ENCODE assay signal across 32 cellular contexts in the genomic region with DNA sequence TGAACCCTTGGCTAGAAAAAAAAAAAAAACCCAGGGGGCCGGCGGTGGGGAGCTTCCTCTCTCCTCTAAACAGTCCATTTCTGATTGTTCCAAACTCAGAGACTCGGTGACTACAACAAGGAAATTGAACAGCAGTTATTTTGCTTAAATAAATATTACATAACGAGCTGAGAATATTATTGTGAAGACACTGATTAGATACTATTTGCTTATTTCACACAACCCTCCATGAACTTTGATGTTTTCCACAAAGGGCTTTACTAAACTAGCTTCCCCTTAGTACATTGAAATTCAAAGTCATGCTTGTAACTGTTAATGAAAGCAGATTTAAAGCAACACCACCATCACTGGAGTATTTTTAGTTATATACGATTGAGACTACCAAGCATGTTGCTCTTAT. TPM values are rescaled to one million over a fixed set of nuclear protein-coding genes. Genes with fewer than 3 reads are reported as not detected.
"Had no signal": no experiment of that assay in that cellular context is flagged by ENCODE, and none has a peak within 500 bp of the region (broad histone marks: within the 10 kb centered on the region; RNA-seq: fewer than 3 reads in every experiment).

A gene (plus strand): TSS at position 279 of the 400 bp plus-strand sequence. CDS start 109 bp downstream, at position 388.

- H3K4me1 Mint-ChIP-seq: activated CD4-positive, alpha-beta T cell treated with anti-CD3 and anti-CD28 coated beads, Interleukin-2, amount 10 ng/mL, durations not matched to agents 24 days and 14 days; activated CD8-positive, alpha-beta memory T cell treated with anti-CD3 and anti-CD28 coated beads, Interleukin-2, amount 10 ng/mL, durations not matched to agents 7 days and 5 days; activated naive CD4-positive, alpha-beta T cell treated with anti-CD3 and anti-CD28 coated beads, Interleukin-2, amount 50 U/mL, for 24 hours; WTC11 had no signal

- H3K27me3 ChIP-seq: breast epithelium had no signal

- H3K4me3 ChIP-seq: breast epithelium, SK-N-MC had no signal

- H3K27ac ChIP-seq: breast epithelium, KMS-11, SK-N-MC had no signal

- H3K9me3 Mint-ChIP-seq: activated CD4-positive, alpha-beta T cell treated with anti-CD3 and anti-CD28 coated beads, Interleukin-2, amount 10 ng/mL, durations not matched to agents 24 days and 14 days; activated naive CD4-positive, alpha-beta T cell treated with anti-CD3 and anti-CD28 coated beads, Interleukin-2, amount 50 U/mL, for 24 hours; activated T-cell treated with anti-CD3 and anti-CD28 coated beads, Interleukin-2, amount 50 U/mL, for 24 hours; activated T-helper 1 cell treated with anti-CD3 and anti-CD28 coated beads, Interleukin-12 subunit alpha, Interleukin-12 subunit beta, Interleukin-2, Interleukin-4 antibody, amounts not matched to agents 30 ng/mL and 10 ng/mL and 1 ng/mL, durations not matched to agents 14 hours and 24 hours and 36 hours; WTC11 had no signal

- H3K36me3 ChIP-seq: breast epithelium had no signal

- H3K9ac ChIP-seq: KMS-11 had no signal

- ATAC-seq: activated CD8-positive, alpha-beta memory T cell treated with anti-CD3 and anti-CD28 coated beads, Interleukin-2, amount 10 ng/mL, durations not matched to agents 7 days and 5 days; Panc1; Right ventricle myocardium inferior; WTC11 had no signal

- DNase-seq: activated CD4-positive, alpha-beta T cell treated with anti-CD3 and anti-CD28 coated beads, Interleukin-2, amount 10 ng/mL, durations not matched to agents 24 days and 14 days; activated CD4-positive, alpha-beta T cell treated with anti-CD3 and anti-CD28 coated beads, Interleukin-2, amount 50 U/mL, for 48 hours; activated CD4-positive, CD25-positive, alpha-beta regulatory T cell treated with anti-CD3 and anti-CD28 coated beads, Interleukin-2, amount 50 U/mL, for 72 hours; activated CD8-positive, alpha-beta memory T cell treated with anti-CD3 and anti-CD28 coated beads, Interleukin-2, amount 10 ng/mL, durations not matched to agents 7 days and 5 days; activated effector memory CD4-positive, alpha-beta T cell treated with Interleukin-2 at 50 U/mL for 16 hours; activated naive CD4-positive, alpha-beta T cell; activated T-cell treated with anti-CD3 and anti-CD28 coated beads, Interleukin-2, amount 50 U/mL, for 24 hours; aorta; caudate nucleus; MM.1S; NCI-H1105 treated with DMSO at 0.1 percent for 48 hours; NCI-H1436 treated with DMSO at 0.1 percent for 48 hours; NCI-H187; NCI-H2171; NCI-H2227 treated with DMSO at 0.1 percent for 48 hours; NCI-H446 treated with DMSO at 0.1 percent for 48 hours; NCI-H524 treated with DMSO at 0.1 percent for 48 hours; NCI-H82; NK-92 treated with Interleukin-12 subunit alpha and Interleukin-12 subunit beta, amount 100 ng/mL, for 24 hours; OCI-M1; RPMI8226; SW 1271 had no signal

- H3K4me2 ChIP-seq: KMS-11 had no signal

- H3K4me1 ChIP-seq: breast epithelium had no signal

- H3K27me3 Mint-ChIP-seq: activated CD4-positive, alpha-beta T cell treated with anti-CD3 and anti-CD28 coated beads, Interleukin-2, amount 10 ng/mL, durations not matched to agents 24 days and 14 days; activated CD8-positive, alpha-beta memory T cell treated with anti-CD3 and anti-CD28 coated beads, Interleukin-2, amount 10 ng/mL, durations not matched to agents 7 days and 5 days; activated naive CD4-positive, alpha-beta T cell treated with anti-CD3 and anti-CD28 coated beads, Interleukin-2, amount 50 U/mL, for 24 hours; activated T-cell treated with anti-CD3 and anti-CD28 coated beads, Interleukin-2, amount 50 U/mL, for 24 hours had no signal

- H3K9me3 ChIP-seq: breast epithelium had no signal

- H3K4me3 Mint-ChIP-seq: activated CD4-positive, alpha-beta T cell treated with anti-CD3 and anti-CD28 coated beads, Interleukin-2, amount 10 ng/mL, durations not matched to agents 24 days and 14 days; activated CD8-positive, alpha-beta memory T cell treated with anti-CD3 and anti-CD28 coated beads, Interleukin-2, amount 10 ng/mL, durations not matched to agents 7 days and 5 days; activated naive CD4-positive, alpha-beta T cell treated with anti-CD3 and anti-CD28 coated beads, Interleukin-2, amount 50 U/mL, for 24 hours; activated T-cell treated with anti-CD3 and anti-CD28 coated beads, Interleukin-2, amount 50 U/mL, for 24 hours; activated T-helper 1 cell treated with anti-CD3 and anti-CD28 coated beads, Interleukin-12 subunit alpha, Interleukin-12 subunit beta, Interleukin-2, Interleukin-4 antibody, amounts not matched to agents 30 ng/mL and 10 ng/mL and 1 ng/mL, durations not matched to agents 14 hours and 24 hours and 36 hours; WTC11 had no signal

- H3K36me3 Mint-ChIP-seq: activated CD8-positive, alpha-beta memory T cell treated with anti-CD3 and anti-CD28 coated beads, Interleukin-2, amount 10 ng/mL, durations not matched to agents 7 days and 5 days; activated naive CD4-positive, alpha-beta T cell treated with anti-CD3 and anti-CD28 coated beads, Interleukin-2, amount 50 U/mL, for 24 hours; WTC11 had no signal

- H3K27ac Mint-ChIP-seq: activated CD4-positive, alpha-beta T cell treated with anti-CD3 and anti-CD28 coated beads, Interleukin-2, amount 10 ng/mL, durations not matched to agents 24 days and 14 days; activated CD8-positive, alpha-beta memory T cell treated with anti-CD3 and anti-CD28 coated beads, Interleukin-2, amount 10 ng/mL, durations not matched to agents 7 days and 5 days; activated T-cell treated with anti-CD3 and anti-CD28 coated beads, Interleukin-2, amount 50 U/mL, for 24 hours; activated T-helper 1 cell treated with anti-CD3 and anti-CD28 coated beads, Interleukin-12 subunit alpha, Interleukin-12 subunit beta, Interleukin-2, Interleukin-4 antibody, amounts not matched to agents 30 ng/mL and 10 ng/mL and 1 ng/mL, durations not matched to agents 14 hours and 24 hours and 36 hours; WTC11 had no signal

RNA-seq across cellular contexts. Expression of the gene that starts here (rescaled TPM):
- total RNA-seq: activated CD4-positive, alpha-beta T cell treated with anti-CD3 and anti-CD28 coated beads, Interleukin-2, amount 10 ng/mL, durations not matched to agents 24 days and 14 days; activated CD8-positive, alpha-beta memory T cell treated with anti-CD3 and anti-CD28 coated beads, Interleukin-2, amount 10 ng/mL, durations not matched to agents 7 days and 5 days; activated T-helper 1 cell treated with anti-CD3 and anti-CD28 coated beads, Interleukin-12 subunit alpha, Interleukin-12 subunit beta, Interleukin-2, Interleukin-4 antibody, amounts not matched to agents 30 ng/mL and 10 ng/mL and 1 ng/mL, durations not matched to agents 14 hours and 24 hours and 36 hours; aorta; breast epithelium; cerebellum; Right ventricle myocardium inferior; T-helper 1 cell treated with Interleukin-12 subunit alpha and Interleukin-12 subunit beta and Interleukin-4 antibody, amounts not matched to agents 30 ng/mL and 1 ng/mL, for 36 hours; WTC11 had no signal
- polyA plus RNA-seq: aorta had no signal
